In genomic region chr2:240240017-240240416, GRCh38 we compare ENCODE assay signal across 30 cellular contexts.
"Had no signal": no experiment of that assay in that cellular context is flagged by ENCODE, and none has a peak within 500 bp of the region (broad histone marks: within the 10 kb centered on the region; RNA-seq: fewer than 3 reads in every experiment).

No MANE protein-coding gene starts in this region.

- H3K27ac ChIP-seq: epithelial cell of prostate, esophagus squamous epithelium, heart right ventricle, left lung, parathyroid adenoma, right lobe of liver, thyroid gland, upper lobe of right lung, VCaP had no signal

- H3K4me1 ChIP-seq: left lung, parathyroid adenoma had no signal

- H3K4me1 Mint-ChIP-seq: naive thymus-derived CD4-positive, alpha-beta T cell; stimulated activated memory B cell treated with anti-CD40 and anti-IgM and Interleukin-4, amounts not matched to agents 10 μg/mL and 1 μg/mL and 100 μg/mL, for 72 hours; stimulated activated naive CD8-positive, alpha-beta T cell treated with anti-CD3 and anti-CD28 coated beads, Interleukin-15, amount 100 ng/mL, for 72 hours had no signal

- H2AFZ ChIP-seq: parathyroid adenoma had no signal

- H3K4me3 ChIP-seq: esophagus squamous epithelium, heart right ventricle, left lung, mucosa of descending colon, right lobe of liver, thyroid gland, upper lobe of right lung had no signal

- H3K36me3 ChIP-seq: esophagus squamous epithelium, heart right ventricle, left lung, right lobe of liver, thyroid gland, upper lobe of right lung had no signal

- H3K9me3 ChIP-seq: esophagus squamous epithelium, left lung, mucosa of descending colon, right lobe of liver, thyroid gland, upper lobe of right lung had no signal

- H3K27me3 ChIP-seq: esophagus squamous epithelium, heart right ventricle, right lobe of liver, thyroid gland, upper lobe of right lung had no signal

- H3K36me3 Mint-ChIP-seq: activated CD4-positive, alpha-beta memory T cell treated with anti-CD3 and anti-CD28 coated beads for 36 hours; activated naive CD4-positive, alpha-beta T cell treated with anti-CD3 and anti-CD28 coated beads, Interleukin-2, amount 50 U/mL, for 72 hours; naive thymus-derived CD4-positive, alpha-beta T cell; stimulated activated memory B cell treated with anti-CD40 and anti-IgM and Interleukin-4, amounts not matched to agents 10 μg/mL and 1 μg/mL and 100 μg/mL, for 72 hours had no signal

- H3K9ac ChIP-seq: parathyroid adenoma had no signal

- H3K9me3 Mint-ChIP-seq: activated CD4-positive, alpha-beta memory T cell treated with anti-CD3 and anti-CD28 coated beads for 36 hours; stimulated activated naive CD8-positive, alpha-beta T cell treated with anti-CD3 and anti-CD28 coated beads, Interleukin-15, amount 100 ng/mL, for 72 hours; T-helper 1 cell treated with Interleukin-12 subunit alpha and Interleukin-12 subunit beta and Interleukin-4 antibody, amounts not matched to agents 30 μg/mL and 1 μg/mL, for 36 hours had no signal

- H3K27ac Mint-ChIP-seq: activated CD4-positive, alpha-beta memory T cell treated with anti-CD3 and anti-CD28 coated beads for 36 hours; activated naive CD4-positive, alpha-beta T cell treated with anti-CD3 and anti-CD28 coated beads, Interleukin-2, amount 50 U/mL, for 72 hours; activated T-cell treated with anti-CD3 and anti-CD28 coated beads, Interleukin-2, amount 50 U/mL, for 72 hours; naive thymus-derived CD4-positive, alpha-beta T cell; stimulated activated memory B cell treated with anti-CD40 and anti-IgM and Interleukin-4, amounts not matched to agents 10 μg/mL and 1 μg/mL and 100 μg/mL, for 72 hours; stimulated activated naive CD8-positive, alpha-beta T cell treated with anti-CD3 and anti-CD28 coated beads, Interleukin-15, amount 100 ng/mL, for 72 hours; T-helper 1 cell treated with Interleukin-12 subunit alpha and Interleukin-12 subunit beta and Interleukin-4 antibody, amounts not matched to agents 30 μg/mL and 1 μg/mL, for 36 hours had no signal

- H3K79me2 ChIP-seq: parathyroid adenoma had no signal

- H3K4me3 Mint-ChIP-seq: activated CD4-positive, alpha-beta memory T cell treated with anti-CD3 and anti-CD28 coated beads for 36 hours; activated T-cell treated with anti-CD3 and anti-CD28 coated beads, Interleukin-2, amount 50 U/mL, for 72 hours; naive thymus-derived CD4-positive, alpha-beta T cell; stimulated activated memory B cell treated with anti-CD40 and anti-IgM and Interleukin-4, amounts not matched to agents 10 μg/mL and 1 μg/mL and 100 μg/mL, for 72 hours; stimulated activated naive CD8-positive, alpha-beta T cell treated with anti-CD3 and anti-CD28 coated beads, Interleukin-15, amount 100 ng/mL, for 72 hours; T-helper 1 cell treated with Interleukin-12 subunit alpha and Interleukin-12 subunit beta and Interleukin-4 antibody, amounts not matched to agents 30 μg/mL and 1 μg/mL, for 36 hours had no signal

- ATAC-seq: activated naive CD4-positive, alpha-beta T cell treated with anti-CD3 and anti-CD28 coated beads, Interleukin-2, amount 50 U/mL, for 72 hours; activated T-cell treated with anti-CD3 and anti-CD28 coated beads, Interleukin-2, amount 50 U/mL, for 72 hours; heart right ventricle; left lung; mucosa of descending colon; naive thymus-derived CD4-positive, alpha-beta T cell; right lobe of liver; stimulated activated memory B cell treated with anti-CD40 and anti-IgM and Interleukin-4, amounts not matched to agents 10 μg/mL and 1 μg/mL and 100 μg/mL, for 72 hours; stimulated activated naive CD8-positive, alpha-beta T cell treated with anti-CD3 and anti-CD28 coated beads, Interleukin-15, amount 100 ng/mL, for 72 hours; upper lobe of right lung had no signal

- DNase-seq: activated CD4-positive, alpha-beta memory T cell treated with anti-CD3 and anti-CD28 coated beads for 36 hours; activated CD4-positive, alpha-beta T cell treated with anti-CD3 and anti-CD28 coated beads for 48 hours; activated naive CD4-positive, alpha-beta T cell; activated T-cell treated with anti-CD3 and anti-CD28 coated beads for 4 hours; activated T-cell treated with anti-CD3 and anti-CD28 coated beads, Interleukin-2, amount 50 U/mL, for 72 hours; anterior cingulate cortex; dermis blood vessel endothelial cell; effector CD8-positive, alpha-beta T cell; esophagus squamous epithelium; foreskin melanocyte; left lung; mucosa of descending colon; nucleus accumbens; small intestine; stimulated activated CD4-positive, alpha-beta T cell treated with anti-CD3 and anti-CD28 coated beads, Interleukin-4, amount 100 ng/mL, for 24 hours; substantia nigra; SW 1271; T-helper 9 cell; thyroid gland; upper lobe of right lung had no signal
